Comparison of ENCODE assay signal across 27 cellular contexts in the genomic region with DNA sequence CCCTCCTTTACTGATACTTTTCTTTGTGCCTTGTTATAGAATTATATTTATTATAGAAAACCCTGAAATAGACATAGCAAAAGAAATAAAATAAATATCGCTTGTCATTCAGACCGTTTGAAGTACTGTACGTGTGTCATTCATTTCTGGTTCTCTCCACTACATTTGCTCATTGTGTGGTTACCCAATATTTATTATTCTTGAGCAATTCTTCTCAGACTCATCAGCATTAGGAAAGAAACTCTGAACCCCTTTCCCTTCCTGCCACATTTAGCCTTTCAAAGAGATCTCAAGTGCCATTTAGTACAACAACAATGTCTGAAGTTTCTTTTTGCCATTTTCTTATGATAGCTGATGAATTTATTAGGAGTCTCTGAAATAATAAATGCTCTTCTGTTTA.
DNase-seq lines count a peak whose midpoint lies in the region; ATAC-seq and TF ChIP-seq lines count a peak whose summit lies in the region.
"Had no signal": no experiment of that assay in that cellular context is flagged by ENCODE, and none has a peak within 500 bp of the region (broad histone marks: within the 10 kb centered on the region; RNA-seq: fewer than 3 reads in every experiment).

No MANE protein-coding gene starts in this region.

- H3K4me1 ChIP-seq in upper lobe of right lung = no peaks in the 10 kb centered on the region
- no peaks in the 10 kb centered on the region for H3K4me1 ChIP-seq in right cardiac atrium (ENCODE audit: control insufficient read depth, insufficient read depth, low read length)

- H3K27ac ChIP-seq in upper lobe of right lung = no peak overlapping the region
- H3K27ac ChIP-seq in right cardiac atrium (ENCODE audit: low read length) = no peak overlapping the region
- H3K27ac ChIP-seq: hepatocyte, parathyroid adenoma, VCaP had no signal

- TF ChIP-seq CTCF in astrocyte of the spinal cord (IDR thresholded peaks at IDR 0.05; ENCODE audit: low read depth, low read length) (no peak), upper lobe of right lung (IDR thresholded peaks at IDR 0.05) (no peak)

- intact Hi-C loops in upper lobe of right lung (cut with DNase I) = loop anchor here (10.0 kb wide), 1 partner anchor 368 kb away; no protein-coding TSS in a partner anchor
- intact Hi-C loops in right cardiac atrium (cut with DNase I) = loop anchor here in 3 of 4 donors (5.0 to 10.0 kb wide), 2 partner anchors 368 to 371 kb away; no protein-coding TSS in a partner anchor
- intact Hi-C loops in left ventricle myocardium superior (cut with micrococcal nuclease) = no loop called here

- H3K36me3 ChIP-seq in upper lobe of right lung = no peaks in the 10 kb centered on the region

- DNase-seq in NOMO-1 treated with DMSO at 0.1 percent for 48 hours (lab: John Stamatoyannopoulos, UW; ENCODE audit: unreplicated experiment) (peak; percentile 31), NOMO-1 treated with dmso at 0.1 percent for 144 hours (lab: John Stamatoyannopoulos, UW; ENCODE audit: unreplicated experiment) (no peak), astrocyte of the spinal cord (ENCODE audit: low read depth, low spot score) (peak; percentile 43), iris pigment epithelial cell (ENCODE audit: low read depth) (peak; percentile 87), upper lobe of right lung (no peak), right cardiac atrium (no peak), SHP77 (lab: John Stamatoyannopoulos, UW) (no peak), left ventricle myocardium superior (no peak)
- DNase-seq: 8988T; activated CD4-positive, alpha-beta T cell treated with anti-CD3 and anti-CD28 coated beads, Interleukin-2, amount 50 U/mL, for 4 hours; activated gamma-delta T cell; amygdala; C1 segment of cervical spinal cord; effector CD4-positive, alpha-beta T cell; GDM1; naive thymus-derived CD4-positive, alpha-beta T cell; NCI-H1048; NCI-H2029; NCI-H524 treated with DMSO at 0.1 percent for 48 hours; SIG-M5; small intestine; stimulated activated CD4-positive, alpha-beta T cell treated with anti-CD3 and anti-CD28 coated beads, Interleukin-4, amount 100 ng/mL, for 1 hour; stimulated activated naive CD8-positive, alpha-beta T cell treated with anti-CD3 and anti-CD28 coated beads, Interleukin-15, amount 100 ng/mL, for 72 hours had no signal

- in situ Hi-C loops in astrocyte of the spinal cord (cut with HindIII; ENCODE audit: low sequenced_read_pairs) = no loop called here

- H3K4me3 ChIP-seq in astrocyte of the spinal cord (ENCODE audit: low read depth, low read length) = no peak overlapping the region
- H3K4me3 ChIP-seq in upper lobe of right lung = no peak overlapping the region
- H3K4me3 ChIP-seq in right cardiac atrium (ENCODE audit: low read length) = no peak overlapping the region
- H3K4me3 ChIP-seq: GM12878, hepatocyte had no signal

- ATAC-seq in upper lobe of right lung = peak; percentile 52
- ATAC-seq in right cardiac atrium = no peak
- ATAC-seq in left ventricle myocardium superior = no peak
- ATAC-seq: GM12878; naive thymus-derived CD4-positive, alpha-beta T cell; stimulated activated naive CD8-positive, alpha-beta T cell treated with anti-CD3 and anti-CD28 coated beads, Interleukin-15, amount 100 ng/mL, for 72 hours had no signal

- H3K27me3 ChIP-seq in upper lobe of right lung = no peaks in the 10 kb centered on the region
- no peaks in the 10 kb centered on the region for H3K27me3 ChIP-seq in right cardiac atrium (ENCODE audit: control insufficient read depth, insufficient read depth)
- H3K27me3 ChIP-seq: hepatocyte had no signal

- H3K9me3 ChIP-seq in upper lobe of right lung (no peaks in the 10 kb centered on the region), right cardiac atrium (ENCODE audit: control insufficient read depth, low read length) (no peaks in the 10 kb centered on the region)

- WGBS in right cardiac atrium = 76% methylated on average over 3 of the region's 3 CpGs

Comparison
In these comparisons a context has a peak if more than half of its experiments do, and no peak if none do; other contexts are left out.
1. DNase-seq: peak in NOMO-1 treated with DMSO at 0.1 percent for 48 hours (single experiment), astrocyte of the spinal cord (single experiment) and iris pigment epithelial cell (single experiment); none in NOMO-1 treated with dmso at 0.1 percent for 144 hours (single experiment), upper lobe of right lung (single experiment), right cardiac atrium (0 of 3), SHP77 (0 of 2) and left ventricle myocardium superior (single experiment).